1 cellular context compared by ENCODE assay signal in genomic region chr6:11012295-11012754, GRCh38.
TF ChIP-seq lines count a peak whose summit lies in the region.

No MANE protein-coding gene starts in this region.

TF ChIP-seq in HepG2, 621 proteins besides CTCF, POLR2A, EP300 and RAD21 (continued from another document and continues in another):
- TF ChIP-seq KAT8 (CRISPR knock-in tag; IDR thresholded peaks at IDR 0.05) = peak; percentile 65; the same call in 1 of the 2 replicates
- peak; percentile 93 for TF ChIP-seq ASH2L (IDR thresholded peaks at IDR 0.05; ENCODE audit: insufficient read length, low read depth, low read length)
- TF ChIP-seq PHF5A (CRISPR knock-in tag; IDR thresholded peaks at IDR 0.05; ENCODE audit: low read depth, unreplicated experiment) = peak; percentile 76
- TF ChIP-seq POLR2G (IDR thresholded peaks at IDR 0.05; ENCODE audit: low read depth, low read length) = peak; percentile 58
- no peak for TF ChIP-seq ARID4A (CRISPR knock-in tag; IDR thresholded peaks at IDR 0.05; ENCODE audit: borderline replicate concordance)
- TF ChIP-seq TRIM22 (IDR thresholded peaks at IDR 0.05) = no peak
- TF ChIP-seq ZNF317 (CRISPR knock-in tag; IDR thresholded peaks at IDR 0.05) = peak; percentile 49; the same call in 1 of the 2 replicates
- TF ChIP-seq TCF7 (IDR thresholded peaks at IDR 0.05; ENCODE audit: low read depth) = peak; percentile 80
- no peak for TF ChIP-seq ZFP62 (CRISPR knock-in tag; IDR thresholded peaks at IDR 0.05)
- TF ChIP-seq HMG20A (CRISPR knock-in tag; IDR thresholded peaks at IDR 0.05; ENCODE audit: borderline replicate concordance) = peak; percentile 96; the same call in 1 of the 2 replicates
- peak; percentile 85; the same call in 1 of the 2 replicates for TF ChIP-seq THRA (CRISPR knock-in tag; IDR thresholded peaks at IDR 0.05; ENCODE audit: borderline replicate concordance)
- no peak for TF ChIP-seq ATF6 (CRISPR knock-in tag; conservative IDR thresholded peaks at IDR 0.05)
- no peak; the same call in 1 of the 2 replicates for TF ChIP-seq ZNF335 (CRISPR knock-in tag; IDR thresholded peaks at IDR 0.05)
- TF ChIP-seq ZNF737 (CRISPR knock-in tag; IDR thresholded peaks at IDR 0.05; ENCODE audit: borderline replicate concordance) = no peak
- TF ChIP-seq ZNF747 (CRISPR knock-in tag; IDR thresholded peaks at IDR 0.05; ENCODE audit: borderline replicate concordance) = 0 out of 2 replicates have a peak, but pooled peaks have one; percentile 29
- peak; percentile 90 for TF ChIP-seq PATZ1 (CRISPR knock-in tag; IDR thresholded peaks at IDR 0.05)
- TF ChIP-seq GABPB1 (CRISPR knock-in tag; IDR thresholded peaks at IDR 0.05) = no peak
- no peak; the same call in 1 of the 2 replicates for TF ChIP-seq GMEB2 (CRISPR knock-in tag; IDR thresholded peaks at IDR 0.05; ENCODE audit: low read depth)
- TF ChIP-seq TIGD3 (CRISPR knock-in tag; IDR thresholded peaks at IDR 0.05; ENCODE audit: borderline replicate concordance) = no peak
- peak; percentile 91 for TF ChIP-seq RXRB (CRISPR knock-in tag; IDR thresholded peaks at IDR 0.05; ENCODE audit: borderline replicate concordance)
- TF ChIP-seq IRF1 (CRISPR knock-in tag; IDR thresholded peaks at IDR 0.05; ENCODE audit: low read depth) = no peak
- TF ChIP-seq GATA4 (IDR thresholded peaks at IDR 0.05; ENCODE audit: borderline replicate concordance, low read depth) = 0 out of 2 replicates have a peak, but pooled peaks have one; percentile 51
- TF ChIP-seq ZNF503 (CRISPR knock-in tag; IDR thresholded peaks at IDR 0.05) = peak; percentile 93
- peak; percentile 75; the same call in 1 of the 2 replicates for TF ChIP-seq EHMT2 (IDR thresholded peaks at IDR 0.05; ENCODE audit: borderline replicate concordance, low read depth, low read length)
- no peak for TF ChIP-seq ZNF180 (CRISPR knock-in tag; IDR thresholded peaks at IDR 0.05; ENCODE audit: borderline replicate concordance, low read depth)
- TF ChIP-seq ZNF510 (CRISPR knock-in tag; IDR thresholded peaks at IDR 0.05; ENCODE audit: low read depth) = no peak
- no peak for TF ChIP-seq E2F5 (CRISPR knock-in tag; conservative IDR thresholded peaks at IDR 0.05)
- TF ChIP-seq STAG1 (CRISPR knock-in tag; IDR thresholded peaks at IDR 0.05) = peak; percentile 25; the same call in 1 of the 2 replicates
- no peak for TF ChIP-seq ATAD3A (CRISPR knock-in tag; IDR thresholded peaks at IDR 0.05)
- peak; percentile 82; the same call in 1 of the 2 replicates for TF ChIP-seq ZSCAN5A (CRISPR knock-in tag; IDR thresholded peaks at IDR 0.05; ENCODE audit: borderline replicate concordance)
- TF ChIP-seq SP5 (CRISPR knock-in tag; IDR thresholded peaks at IDR 0.05; ENCODE audit: borderline replicate concordance, low read depth) = peak; percentile 52; the same call in 1 of the 2 replicates
- TF ChIP-seq HOXD1 (CRISPR knock-in tag; IDR thresholded peaks at IDR 0.05) = peak; percentile 83
- TF ChIP-seq ZNF660 (CRISPR knock-in tag; IDR thresholded peaks at IDR 0.05; ENCODE audit: borderline replicate concordance, low read depth) = no peak
- no peak for TF ChIP-seq HCFC1 (IDR thresholded peaks at IDR 0.05; ENCODE audit: low read depth, low read length)
- no peak for TF ChIP-seq CBX2 (IDR thresholded peaks at IDR 0.05; ENCODE audit: low read depth, low read length)
- TF ChIP-seq CBX2 (CRISPR knock-in tag; IDR thresholded peaks at IDR 0.05; ENCODE audit: low read depth) = no peak
- TF ChIP-seq ZNF451 (CRISPR knock-in tag; IDR thresholded peaks at IDR 0.05) = no peak
- TF ChIP-seq REPIN1 (CRISPR knock-in tag; IDR thresholded peaks at IDR 0.05; ENCODE audit: borderline replicate concordance, low read depth) = peak; percentile 79
- no peak for TF ChIP-seq ZNF773 (CRISPR knock-in tag; IDR thresholded peaks at IDR 0.05; ENCODE audit: borderline replicate concordance)
